Comparison of ENCODE assay signal across 26 cellular contexts in the genomic region with DNA sequence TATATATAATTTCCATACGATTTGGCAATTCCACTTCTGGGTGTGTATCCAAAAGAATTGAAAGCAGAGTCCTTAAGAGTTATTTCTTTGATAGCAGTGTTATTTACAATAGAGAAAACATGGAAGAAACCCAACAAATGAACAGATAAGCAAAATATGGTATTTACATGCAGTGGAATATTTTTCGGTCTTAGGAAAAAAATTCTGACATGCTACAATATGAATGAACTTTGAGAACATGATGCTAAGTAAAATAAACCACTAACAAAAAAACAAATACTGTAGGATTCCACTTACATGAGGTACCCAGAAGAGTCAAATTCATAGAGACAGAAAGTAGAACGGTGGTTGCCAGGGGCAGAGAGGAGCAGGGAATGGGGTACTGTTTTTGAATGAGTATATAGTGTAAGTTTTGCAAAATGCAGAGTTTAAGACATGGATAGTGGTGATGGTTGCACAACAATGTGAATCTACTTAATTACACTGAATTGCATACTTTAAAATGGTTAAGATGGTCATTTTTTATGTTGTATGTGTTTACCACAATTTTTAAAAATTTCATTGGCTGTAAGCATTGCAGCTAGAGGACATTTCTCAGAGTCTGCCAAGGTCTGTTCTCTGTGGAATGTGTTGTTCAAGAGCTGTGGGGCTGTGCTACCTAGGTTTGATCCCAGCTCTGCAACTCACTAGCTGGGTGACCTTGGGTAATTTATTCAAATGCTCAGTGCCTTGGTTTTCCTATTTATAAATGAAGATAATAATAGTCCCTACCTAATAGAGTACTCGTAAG.
"Had no signal": no experiment of that assay in that cellular context is flagged by ENCODE, and none has a peak within 500 bp of the region (broad histone marks: within the 10 kb centered on the region; RNA-seq: fewer than 3 reads in every experiment).

No MANE protein-coding gene starts in this region.

- H3K27ac ChIP-seq: hepatocyte, neural progenitor cell, neutrophil, parathyroid adenoma, skin epidermis, stomach, testis, thyroid gland, transverse colon, upper lobe of left lung, vagina had no signal

- ATAC-seq: natural killer cell; sciatic nerve; stimulated activated naive B cell treated with anti-CD40 and anti-IgM and Interleukin-4, amounts not matched to agents 10 μg/mL and 1 μg/mL and 100 μg/mL, for 72 hours; stimulated activated naive CD8-positive, alpha-beta T cell treated with anti-CD3 and anti-CD28 coated beads, Interleukin-15, Interleukin-2, amounts not matched to agents 100 U/mL and 50 U/mL, for 24 hours had no signal

- H3K9ac ChIP-seq: neural progenitor cell, parathyroid adenoma had no signal

- DNase-seq: islet precursor cell; mesendoderm; naive B cell; natural killer cell; nephron progenitor cell; occipital lobe; right cardiac atrium; stimulated activated CD4-positive, alpha-beta T cell treated with anti-CD3 and anti-CD28 coated beads, Interleukin-12 subunit alpha, Interleukin-12 subunit beta, amount 100 ng/mL, for 4 hours; stimulated activated CD4-positive, alpha-beta T cell treated with anti-CD3 and anti-CD28 coated beads, Interleukin-15, amount 100 ng/mL, for 24 hours; stimulated activated CD4-positive, alpha-beta T cell treated with anti-CD3 and anti-CD28 coated beads, Interleukin-2, amount 100 ng/mL, for 24 hours; stimulated activated CD4-positive, alpha-beta T cell treated with anti-CD3 and anti-CD28 coated beads, Interleukin-4, amount 100 ng/mL, for 1 hour; stimulated activated naive B cell treated with anti-CD40 and anti-IgM and Interleukin-4, amounts not matched to agents 10 μg/mL and 1 μg/mL and 100 μg/mL, for 72 hours; stimulated activated naive CD8-positive, alpha-beta T cell treated with anti-CD3 and anti-CD28 coated beads, Interleukin-15, Interleukin-2, amounts not matched to agents 100 U/mL and 50 U/mL, for 24 hours; stomach; testis; transverse colon; upper lobe of left lung had no signal

- H3K4me3 ChIP-seq: hepatocyte, lung, neural progenitor cell, skin epidermis, stomach, testis, thyroid gland, transverse colon, upper lobe of left lung, vagina had no signal

- H3K36me3 ChIP-seq: neutrophil, stomach, thyroid gland, transverse colon, upper lobe of left lung, vagina had no signal

- H3K27me3 ChIP-seq: hepatocyte, neural progenitor cell, neutrophil, stomach, testis, thyroid gland, transverse colon, upper lobe of left lung, vagina had no signal

- H3K9me3 ChIP-seq: neutrophil, testis, thyroid gland had no signal

- H3K4me1 ChIP-seq: neural progenitor cell, parathyroid adenoma, stomach, testis, transverse colon, upper lobe of left lung, vagina had no signal
